In genomic region chr20:57770852-57771746, GRCh38 we compare ENCODE assay signal across 25 cellular contexts.
A peak's percentile ranks its signal among the peaks of the same experiment; 100 is the strongest.
DNase-seq lines count a peak whose midpoint lies in the region; ATAC-seq, FAIRE-seq and TF ChIP-seq lines count a peak whose summit lies in the region.
"Had no signal": no experiment of that assay in that cellular context is flagged by ENCODE, and none has a peak within 500 bp of the region (broad histone marks: within the 10 kb centered on the region; RNA-seq: fewer than 3 reads in every experiment).

No MANE protein-coding gene starts in this region.

- peaks cover 4% of the 10 kb centered on the region for H3K36me3 Mint-ChIP-seq in endothelial cell (ENCODE audit: low read depth, unreplicated experiment)
- H3K36me3 Mint-ChIP-seq: activated naive CD4-positive, alpha-beta T cell treated with anti-CD3 and anti-CD28 coated beads, Interleukin-2, amount 50 U/mL, for 72 hours; CD4-positive, alpha-beta memory T cell; memory B cell; stimulated activated memory B cell treated with anti-CD40 and anti-IgM and Interleukin-4, amounts not matched to agents 10 μg/mL and 1 μg/mL and 100 μg/mL, for 72 hours had no signal

- ATAC-seq in HG03521 (IDR thresholded peaks at IDR 0.05; ENCODE audit: unreplicated experiment) (no peak), SK-N-SH treated with all-trans-retinoic acid at 6 μM for 48 hours (no peak)
- ATAC-seq: activated naive CD4-positive, alpha-beta T cell treated with anti-CD3 and anti-CD28 coated beads, Interleukin-2, amount 50 U/mL, for 72 hours; stimulated activated memory B cell treated with anti-CD40 and anti-IgM and Interleukin-4, amounts not matched to agents 10 μg/mL and 1 μg/mL and 100 μg/mL, for 72 hours had no signal

- peak overlapping the region; percentile 14 for H3K27ac Mint-ChIP-seq in endothelial cell (ENCODE audit: unreplicated experiment)
- H3K27ac Mint-ChIP-seq: activated CD4-positive, alpha-beta T cell treated with anti-CD3 and anti-CD28 coated beads, Interleukin-2, amount 10 ng/mL, durations not matched to agents 7 days and 5 days; activated naive CD4-positive, alpha-beta T cell treated with anti-CD3 and anti-CD28 coated beads, Interleukin-2, amount 50 U/mL, for 72 hours; memory B cell; stimulated activated memory B cell treated with anti-CD40 and anti-IgM and Interleukin-4, amounts not matched to agents 10 μg/mL and 1 μg/mL and 100 μg/mL, for 72 hours had no signal

- H3K27me3 ChIP-seq in prostate gland (replicated peaks; ENCODE audit: insufficient read depth), result no peaks in the 10 kb centered on the region
- H3K27me3 ChIP-seq: ascending aorta had no signal

- H3K36me3 ChIP-seq in prostate gland, result no peaks in the 10 kb centered on the region
- H3K36me3 ChIP-seq: ascending aorta, spleen, thoracic aorta had no signal

- no peaks in the 10 kb centered on the region for H3K9me3 Mint-ChIP-seq in endothelial cell (ENCODE audit: unreplicated experiment)
- H3K9me3 Mint-ChIP-seq: activated CD4-positive, alpha-beta T cell treated with anti-CD3 and anti-CD28 coated beads, Interleukin-2, amount 10 ng/mL, durations not matched to agents 7 days and 5 days; activated naive CD4-positive, alpha-beta T cell treated with anti-CD3 and anti-CD28 coated beads, Interleukin-2, amount 50 U/mL, for 72 hours; central memory CD8-positive, alpha-beta T cell; memory B cell; stimulated activated memory B cell treated with anti-CD40 and anti-IgM and Interleukin-4, amounts not matched to agents 10 μg/mL and 1 μg/mL and 100 μg/mL, for 72 hours had no signal

- no peaks in the 10 kb centered on the region for H3K9me3 ChIP-seq in prostate gland
- H3K9me3 ChIP-seq: ascending aorta, spleen, thoracic aorta had no signal

- H3K4me1 ChIP-seq in prostate gland (replicated peaks), result peaks cover 4% of the 10 kb centered on the region
- H3K4me1 ChIP-seq: ascending aorta, spleen had no signal

- H3K4me3 Mint-ChIP-seq in endothelial cell (ENCODE audit: unreplicated experiment), result no peak overlapping the region
- H3K4me3 Mint-ChIP-seq: activated CD4-positive, alpha-beta T cell treated with anti-CD3 and anti-CD28 coated beads, Interleukin-2, amount 10 ng/mL, durations not matched to agents 7 days and 5 days; central memory CD8-positive, alpha-beta T cell; memory B cell; stimulated activated memory B cell treated with anti-CD40 and anti-IgM and Interleukin-4, amounts not matched to agents 10 μg/mL and 1 μg/mL and 100 μg/mL, for 72 hours had no signal

- TF ChIP-seq POLR2A in prostate gland (IDR thresholded peaks at IDR 0.05), result no peak

- H3K27ac ChIP-seq in C4-2B (peak overlapping the region; percentile 91), prostate gland (peak overlapping the region; percentile 77 to 93)
- H3K27ac ChIP-seq: ascending aorta, dorsolateral prefrontal cortex, KMS-11, SK-N-MC, spleen, thoracic aorta had no signal

- 83% methylated on average over 15 of the region's 15 CpGs for WGBS in prostate gland

- H3K4me3 ChIP-seq in prostate gland, result no peak overlapping the region
- H3K4me3 ChIP-seq: ascending aorta, dorsolateral prefrontal cortex, SK-N-MC, spleen, thoracic aorta had no signal

- FAIRE-seq in HTR-8/SVneo (lab: Jason Lieb, UNC), result peak; percentile 69

- peaks cover 3% of the 10 kb centered on the region for H3K27me3 Mint-ChIP-seq in endothelial cell (ENCODE audit: unreplicated experiment)

- intact Hi-C loops in prostate gland (cut with DNase I), result no loop called here

- peaks cover 41% of the 10 kb centered on the region for H3K4me1 Mint-ChIP-seq in endothelial cell (ENCODE audit: unreplicated experiment)
- H3K4me1 Mint-ChIP-seq: central memory CD8-positive, alpha-beta T cell had no signal

- DNase-seq in HTR-8/SVneo (ENCODE audit: insufficient read length, low spot score) (no peak), endothelial cell (ENCODE audit: low spot score) (no peak), prostate gland (ENCODE audit: low spot score) (no peak), superior temporal gyrus (ENCODE audit: extremely low spot score) (no peak), NCI-H128 (lab: John Stamatoyannopoulos, UW; ENCODE audit: unreplicated experiment) (no peak)
- DNase-seq: activated CD4-positive, alpha-beta T cell treated with anti-CD3 and anti-CD28 coated beads, Interleukin-2, amount 10 ng/mL, durations not matched to agents 7 days and 5 days; CD4-positive, alpha-beta memory T cell; DMS153; dorsolateral prefrontal cortex; NCI-H146; NCI-H526; stimulated activated CD4-positive, alpha-beta T cell treated with anti-CD3 and anti-CD28 coated beads, Interleukin-4, amount 100 ng/mL, for 1 hour; T-helper 2 cell had no signal

- TF ChIP-seq CTCF in C4-2B (conservative IDR thresholded peaks at IDR 0.05) (no peak), endothelial cell (IDR thresholded peaks at IDR 0.05; ENCODE audit: unreplicated experiment) (no peak), prostate gland (IDR thresholded peaks at IDR 0.05) (no peak)

TF ChIP-seq in SK-N-SH treated with all-trans-retinoic acid at 6 μM for 48 hours, 23 proteins besides CTCF, POLR2A, EP300 and RAD21:
- TF ChIP-seq RARB (CRISPR knock-in tag; IDR thresholded peaks at IDR 0.05) (no peak), CSDC2 (CRISPR knock-in tag; IDR thresholded peaks at IDR 0.05) (no peak), OSR1 (CRISPR knock-in tag; IDR thresholded peaks at IDR 0.05) (no peak), PATZ1 (CRISPR knock-in tag; IDR thresholded peaks at IDR 0.05; ENCODE audit: borderline replicate concordance) (no peak)
